ENCODE assay signal across 8 cellular contexts in genomic region chr15:45200001-45200798, GRCh38. TPM values are rescaled to one million over a fixed set of nuclear protein-coding genes. Genes with fewer than 3 reads are reported as not detected.
DNase-seq lines count a peak whose midpoint lies in the region; ATAC-seq and TF ChIP-seq lines count a peak whose summit lies in the region.

No MANE protein-coding gene starts in this region.

- H3K4me3 ChIP-seq in KMS-11 (IDR thresholded peaks at IDR 0.05; ENCODE audit: insufficient read depth, low read depth, low read length) (no peak overlapping the region), Peyer's patch (peak overlapping the region; percentile 57 to 76 (median 69)), fibroblast of the aortic adventitia (ENCODE audit: low read depth, low read length) (peak overlapping the region; percentile 70), neural cell (ENCODE audit: low read length) (peak overlapping the region; percentile 75)

- H3K9me3 Mint-ChIP-seq in stimulated activated naive CD8-positive, alpha-beta T cell treated with anti-CD3 and anti-CD28 coated beads, Interleukin-15, amount 100 ng/mL, for 72 hours, result no peaks in the 10 kb centered on the region

- ATAC-seq in GM21723 (IDR thresholded peaks at IDR 0.05; ENCODE audit: unreplicated experiment), result peak; percentile 45
- ATAC-seq in stimulated activated naive CD8-positive, alpha-beta T cell treated with anti-CD3 and anti-CD28 coated beads, Interleukin-15, amount 100 ng/mL, for 72 hours, result peak; percentile 61

- no peaks in the 10 kb centered on the region for H3K9me2 ChIP-seq in neural cell (ENCODE audit: insufficient read depth, low read length)

- H3K27ac ChIP-seq in KMS-11 (peak overlapping the region; percentile 97), Peyer's patch (peak overlapping the region; percentile 92 to 99 (median 97)), neural cell (ENCODE audit: low read length) (peak overlapping the region; percentile 99)

- H3K4me1 Mint-ChIP-seq in stimulated activated naive CD8-positive, alpha-beta T cell treated with anti-CD3 and anti-CD28 coated beads, Interleukin-15, amount 100 ng/mL, for 72 hours, result peaks cover 16% of the 10 kb centered on the region

- no peaks in the 10 kb centered on the region for H4K20me1 ChIP-seq in KMS-11 (ENCODE audit: insufficient read depth)
- H4K20me1 ChIP-seq in neural cell (ENCODE audit: insufficient read depth), result no peaks in the 10 kb centered on the region

- H2AFZ ChIP-seq in KMS-11 (ENCODE audit: low read depth) (peak overlapping the region; percentile 93), neural cell (ENCODE audit: low read depth, low read length) (peak overlapping the region; percentile 90)

- no peaks in the 10 kb centered on the region for H3K36me3 ChIP-seq in KMS-11 (ENCODE audit: insufficient read depth)
- H3K36me3 ChIP-seq in Peyer's patch, result no peaks in the 10 kb centered on the region
- no peaks in the 10 kb centered on the region for H3K36me3 ChIP-seq in neural cell (ENCODE audit: insufficient read depth, low read length)

- TF ChIP-seq CTCF in KMS-11 (conservative IDR thresholded peaks at IDR 0.05; ENCODE audit: low read depth, low read length) (no peak; the same call in 1 of the 2 replicates), Peyer's patch (IDR thresholded peaks at IDR 0.05) (peak in 1 of 6 experiments; percentile 3), fibroblast of the aortic adventitia (IDR thresholded peaks at IDR 0.05; ENCODE audit: insufficient read depth, low read length) (no peak), neural cell (IDR thresholded peaks at IDR 0.05; ENCODE audit: poor library complexity, severe bottlenecking) (peak; percentile 18)

- H3K9me3 ChIP-seq in Peyer's patch, result no peaks in the 10 kb centered on the region
- no peaks in the 10 kb centered on the region for H3K9me3 ChIP-seq in neural cell (ENCODE audit: low read length)

- peaks cover 17% of the 10 kb centered on the region for H3F3A ChIP-seq in neural cell (ENCODE audit: insufficient read depth, low read length, poor library complexity, severe bottlenecking)

- peak; percentile 89 to 97 for TF ChIP-seq POLR2A in Peyer's patch (IDR thresholded peaks at IDR 0.05)

- H3K79me2 ChIP-seq in KMS-11 (ENCODE audit: insufficient read depth, low read depth), result no peaks in the 10 kb centered on the region
- H3K79me2 ChIP-seq in neural cell (replicated peaks; ENCODE audit: insufficient read depth, low read length), result no peaks in the 10 kb centered on the region

- no peaks in the 10 kb centered on the region for H3K27me3 ChIP-seq in KMS-11 (ENCODE audit: insufficient read depth, low read depth)
- no peaks in the 10 kb centered on the region for H3K27me3 ChIP-seq in Peyer's patch
- no peaks in the 10 kb centered on the region for H3K27me3 ChIP-seq in neural cell (ENCODE audit: insufficient read depth, low read depth, low read length)

- TF ChIP-seq EP300 in neural cell (conservative IDR thresholded peaks at IDR 0.05; ENCODE audit: poor library complexity, severe bottlenecking), result peak; percentile 78

- H3K4me2 ChIP-seq in KMS-11 (peak overlapping the region; percentile 92), neural cell (ENCODE audit: low read length) (peak overlapping the region; percentile 65)

- DNase-seq in DMS53 treated with DMSO at 0.1 percent for 48 hours (lab: John Stamatoyannopoulos, UW; ENCODE audit: unreplicated experiment) (peak; percentile 76), Peyer's patch (peak; percentile 96 to 99 (median 99)), activated T-helper 1 cell treated with Interleukin-2 at 50 U/mL for 16 hours (ENCODE audit: low read depth) (peak; percentile 91), fibroblast of the aortic adventitia (ENCODE audit: low read depth) (peak; percentile 97)
- peak; percentile 96 to 98 for DNase-seq in stimulated activated naive CD8-positive, alpha-beta T cell treated with anti-CD3 and anti-CD28 coated beads, Interleukin-15, amount 100 ng/mL, for 72 hours

- H3K27ac Mint-ChIP-seq in stimulated activated naive CD8-positive, alpha-beta T cell treated with anti-CD3 and anti-CD28 coated beads, Interleukin-15, amount 100 ng/mL, for 72 hours, result no peak overlapping the region

- H3K9ac ChIP-seq in KMS-11 (peak overlapping the region; percentile 87), neural cell (ENCODE audit: low read length) (peak overlapping the region; percentile 91)

- no peak overlapping the region for H3K4me3 Mint-ChIP-seq in stimulated activated naive CD8-positive, alpha-beta T cell treated with anti-CD3 and anti-CD28 coated beads, Interleukin-15, amount 100 ng/mL, for 72 hours

- H3K27me3 Mint-ChIP-seq in stimulated activated naive CD8-positive, alpha-beta T cell treated with anti-CD3 and anti-CD28 coated beads, Interleukin-15, amount 100 ng/mL, for 72 hours, result no peaks in the 10 kb centered on the region

- TF ChIP-seq RAD21 in neural cell (conservative IDR thresholded peaks at IDR 0.05), result no peak

- H3K4me1 ChIP-seq in KMS-11 (ENCODE audit: low read depth, poor library complexity, severe bottlenecking) (peaks cover 16% of the 10 kb centered on the region), Peyer's patch (no peaks in the 10 kb centered on the region)

TF ChIP-seq in neural cell, 6 proteins besides CTCF, POLR2A, EP300 and RAD21:
- TF ChIP-seq EZH2 (IDR thresholded peaks at IDR 0.05; ENCODE audit: borderline replicate concordance, insufficient read depth, low read length, poor library complexity, severe bottlenecking) (no peak), MXI1 (conservative IDR thresholded peaks at IDR 0.05; ENCODE audit: poor library complexity, severe bottlenecking) (peak; percentile 68), TAF1 (IDR thresholded peaks at IDR 0.05; ENCODE audit: low read depth) (peak; percentile 97), POLR2AphosphoS5 (IDR thresholded peaks at IDR 0.05) (peak; percentile 98), SMC3 (conservative IDR thresholded peaks at IDR 0.05; ENCODE audit: poor library complexity) (peak; percentile 51)
- TF ChIP-seq, protein P1, sequence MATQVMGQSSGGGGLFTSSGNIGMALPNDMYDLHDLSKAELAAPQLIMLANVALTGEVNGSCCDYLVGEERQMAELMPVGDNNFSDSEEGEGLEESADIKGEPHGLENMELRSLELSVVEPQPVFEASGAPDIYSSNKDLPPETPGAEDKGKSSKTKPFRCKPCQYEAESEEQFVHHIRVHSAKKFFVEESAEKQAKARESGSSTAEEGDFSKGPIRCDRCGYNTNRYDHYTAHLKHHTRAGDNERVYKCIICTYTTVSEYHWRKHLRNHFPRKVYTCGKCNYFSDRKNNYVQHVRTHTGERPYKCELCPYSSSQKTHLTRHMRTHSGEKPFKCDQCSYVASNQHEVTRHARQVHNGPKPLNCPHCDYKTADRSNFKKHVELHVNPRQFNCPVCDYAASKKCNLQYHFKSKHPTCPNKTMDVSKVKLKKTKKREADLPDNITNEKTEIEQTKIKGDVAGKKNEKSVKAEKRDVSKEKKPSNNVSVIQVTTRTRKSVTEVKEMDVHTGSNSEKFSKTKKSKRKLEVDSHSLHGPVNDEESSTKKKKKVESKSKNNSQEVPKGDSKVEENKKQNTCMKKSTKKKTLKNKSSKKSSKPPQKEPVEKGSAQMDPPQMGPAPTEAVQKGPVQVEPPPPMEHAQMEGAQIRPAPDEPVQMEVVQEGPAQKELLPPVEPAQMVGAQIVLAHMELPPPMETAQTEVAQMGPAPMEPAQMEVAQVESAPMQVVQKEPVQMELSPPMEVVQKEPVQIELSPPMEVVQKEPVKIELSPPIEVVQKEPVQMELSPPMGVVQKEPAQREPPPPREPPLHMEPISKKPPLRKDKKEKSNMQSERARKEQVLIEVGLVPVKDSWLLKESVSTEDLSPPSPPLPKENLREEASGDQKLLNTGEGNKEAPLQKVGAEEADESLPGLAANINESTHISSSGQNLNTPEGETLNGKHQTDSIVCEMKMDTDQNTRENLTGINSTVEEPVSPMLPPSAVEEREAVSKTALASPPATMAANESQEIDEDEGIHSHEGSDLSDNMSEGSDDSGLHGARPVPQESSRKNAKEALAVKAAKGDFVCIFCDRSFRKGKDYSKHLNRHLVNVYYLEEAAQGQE (IDR thresholded peaks at IDR 0.05; ENCODE audit: borderline replicate concordance), result peak; percentile 99

RNA-seq across cellular contexts. Expression of gene SHF, which starts 12.4 kb away (rescaled TPM):
- total RNA-seq in Peyer's patch, result 10 to 100 TPM in 2 of 4 donors, 1 to 10 TPM in 2; 5.8 to 20.6 (median 11.2) TPM
- total RNA-seq in fibroblast of the aortic adventitia (ENCODE audit: low replicate concordance), result 1.9 and 11.0 TPM in 2 replicates
- polyA plus RNA-seq in neural cell, result 41.5 and 50.6 TPM in 2 replicates
- 45.5 and 51.2 TPM in 2 replicates for polyA minus RNA-seq in neural cell

RNA-seq across cellular contexts. Expression of gene SLC28A2, which starts 51.8 kb away (rescaled TPM):
- total RNA-seq in Peyer's patch (10 to 100 TPM in 3 of 4 donors, under 1 TPM in 1; 0.83 to 75.1 (median 64.6) TPM), fibroblast of the aortic adventitia (ENCODE audit: low replicate concordance) (not detected in 2 replicates)
- not detected in 2 replicates for polyA plus RNA-seq in neural cell
- polyA minus RNA-seq in neural cell, result not detected in 2 replicates
